In genomic region chr18:1149709-1150108, GRCh38 we compare ENCODE assay signal across 18 cellular contexts.
DNase-seq lines count a peak whose midpoint lies in the region; ATAC-seq and TF ChIP-seq lines count a peak whose summit lies in the region.
"Had no signal": no experiment of that assay in that cellular context is flagged by ENCODE, and none has a peak within 500 bp of the region (broad histone marks: within the 10 kb centered on the region; RNA-seq: fewer than 3 reads in every experiment).

No MANE protein-coding gene starts in this region.

- intact Hi-C loops in PC-3 (cut with micrococcal nuclease): loop anchor here (10.0 kb wide), 1 partner anchor 55 kb away; no protein-coding TSS in a partner anchor

- H2AFZ ChIP-seq in PC-3 (ENCODE audit: low read length) (no peak overlapping the region), hepatocyte (no peak overlapping the region)

- TF ChIP-seq CTCF in PC-3 (conservative IDR thresholded peaks at IDR 0.05; ENCODE audit: low read depth, low read length): no peak
- no peak for TF ChIP-seq CTCF in glutamatergic neuron (IDR thresholded peaks at IDR 0.05; ENCODE audit: partially characterized antibody, unreplicated experiment)
- no peak for TF ChIP-seq CTCF in hepatocyte (IDR thresholded peaks at IDR 0.05; ENCODE audit: poor library complexity)

- no peaks in the 10 kb centered on the region for H3F3A ChIP-seq in PC-3 (ENCODE audit: low read length, unreplicated experiment)

- H3K4me2 ChIP-seq in PC-3 (ENCODE audit: low read length) (no peak overlapping the region), hepatocyte (no peak overlapping the region)
- H3K4me2 ChIP-seq: BLaER1 had no signal

- BruUV-seq in PC-3 (replicated peaks; lab: Mats Ljungman, UMichigan): no TSS peak

- H3K4me1 ChIP-seq in PC-3 (ENCODE audit: insufficient read depth, low read length) (no peaks in the 10 kb centered on the region), hepatocyte (ENCODE audit: insufficient read depth) (no peaks in the 10 kb centered on the region)
- H3K4me1 ChIP-seq: BE2C, BLaER1 had no signal

- H3K36me3 ChIP-seq in PC-3 (ENCODE audit: low read depth, low read length): no peaks in the 10 kb centered on the region
- no peaks in the 10 kb centered on the region for H3K36me3 ChIP-seq in hepatocyte (replicated peaks; ENCODE audit: insufficient read depth, low read depth)
- H3K36me3 ChIP-seq: BE2C, BLaER1 had no signal

- peaks cover under 1% of the 10 kb centered on the region for H3K36me3 Mint-ChIP-seq in glutamatergic neuron (ENCODE audit: unreplicated experiment)
- H3K36me3 Mint-ChIP-seq: CD14-positive monocyte; CD4-positive, alpha-beta memory T cell; CD4-positive, CD25-positive, alpha-beta regulatory T cell; CD8-positive, alpha-beta memory T cell had no signal

- no peak overlapping the region for H3K4me3 Mint-ChIP-seq in glutamatergic neuron (ENCODE audit: unreplicated experiment)
- H3K4me3 Mint-ChIP-seq: CD14-positive monocyte; CD4-positive, alpha-beta memory T cell; CD4-positive, CD25-positive, alpha-beta regulatory T cell; CD8-positive, alpha-beta memory T cell had no signal

- H4K20me1 ChIP-seq in PC-3 (ENCODE audit: low read length) (no peaks in the 10 kb centered on the region), hepatocyte (ENCODE audit: insufficient read depth, poor library complexity, severe bottlenecking) (no peaks in the 10 kb centered on the region)
- H4K20me1 ChIP-seq: BLaER1 had no signal

- no peaks in the 10 kb centered on the region for H3K79me2 ChIP-seq in PC-3 (ENCODE audit: low read length)
- no peaks in the 10 kb centered on the region for H3K79me2 ChIP-seq in hepatocyte

- H3K9ac ChIP-seq in PC-3 (ENCODE audit: low read length): no peak overlapping the region
- H3K9ac ChIP-seq: BLaER1 had no signal

- H3K4me3 ChIP-seq in PC-3 (ENCODE audit: low read length): no peak overlapping the region
- no peak overlapping the region for H3K4me3 ChIP-seq in hepatocyte
- H3K4me3 ChIP-seq: BLaER1 had no signal

- POLR2A ChIA-PET in PC-3 (lab: Charles Lee; ENCODE audit: unreplicated experiment): no interaction called here

- H3K9me3 Mint-ChIP-seq in glutamatergic neuron (ENCODE audit: unreplicated experiment): peaks cover 1% of the 10 kb centered on the region

- H3K27me3 Mint-ChIP-seq in glutamatergic neuron (ENCODE audit: unreplicated experiment): no peaks in the 10 kb centered on the region
- H3K27me3 Mint-ChIP-seq: CD4-positive, alpha-beta memory T cell; CD4-positive, CD25-positive, alpha-beta regulatory T cell had no signal

- DNase-seq in PC-3 (no peak), glutamatergic neuron (no peak), hepatocyte (ENCODE audit: low spot score) (no peak), hepatic stellate cell (ENCODE audit: low spot score) (no peak)
- no peak for DNase-seq in stimulated activated CD8-positive, alpha-beta memory T cell treated with anti-CD3 and anti-CD28 coated beads, Interleukin-4, amount 100 ng/mL, for 48 hours
- DNase-seq: 8988T; ACHN; BE2C; C1 segment of cervical spinal cord; Calu3; CD4-positive, alpha-beta memory T cell; CD4-positive, CD25-positive, alpha-beta regulatory T cell; CD8-positive, alpha-beta memory T cell; COR-L47; DMS79 treated with DMSO at 0.1 percent for 48 hours; GF-D8 had no signal

- 96% methylated on average over 4 of the region's 4 CpGs for WGBS in hepatocyte (ENCODE audit: low lambda C conversion rate, missing lambda C conversion rate)

- H3K9me2 ChIP-seq in PC-3 (replicated peaks; ENCODE audit: low read length): no peaks in the 10 kb centered on the region
- no peaks in the 10 kb centered on the region for H3K9me2 ChIP-seq in hepatocyte (replicated peaks; ENCODE audit: insufficient read depth)

- H3K9me3 ChIP-seq in PC-3 (ENCODE audit: low read length) (no peaks in the 10 kb centered on the region), hepatocyte (ENCODE audit: low read depth) (no peaks in the 10 kb centered on the region)
- H3K9me3 ChIP-seq: BE2C had no signal

- peak overlapping the region; percentile 18 for H3K27ac Mint-ChIP-seq in glutamatergic neuron (ENCODE audit: unreplicated experiment)
- H3K27ac Mint-ChIP-seq: CD14-positive monocyte; CD4-positive, alpha-beta memory T cell; CD4-positive, CD25-positive, alpha-beta regulatory T cell; CD8-positive, alpha-beta memory T cell had no signal

- peaks cover 6% of the 10 kb centered on the region for H3K4me1 Mint-ChIP-seq in glutamatergic neuron (ENCODE audit: low read depth, unreplicated experiment)
- H3K4me1 Mint-ChIP-seq: CD14-positive monocyte; CD4-positive, alpha-beta memory T cell; CD4-positive, CD25-positive, alpha-beta regulatory T cell; CD8-positive, alpha-beta memory T cell had no signal

- H3K27ac ChIP-seq in PC-3 (ENCODE audit: low read length): 0 out of 2 replicates have a peak overlapping the region, but pooled peaks have one; percentile 8
- H3K27ac ChIP-seq in hepatocyte: no peak overlapping the region
- H3K27ac ChIP-seq: BLaER1 had no signal

- CTCF ChIA-PET in PC-3 (lab: Charles Lee): no interaction called here

- no peak for ATAC-seq in PC-3

- H3K27me3 ChIP-seq in PC-3 (ENCODE audit: low read length) (no peaks in the 10 kb centered on the region), hepatocyte (no peaks in the 10 kb centered on the region)
- H3K27me3 ChIP-seq: BE2C, BLaER1 had no signal
